28 cellular contexts compared by ENCODE assay signal in genomic region chr10:9670911-9671310, GRCh38.
"Had no signal": no experiment of that assay in that cellular context is flagged by ENCODE, and none has a peak within 500 bp of the region (broad histone marks: within the 10 kb centered on the region; RNA-seq: fewer than 3 reads in every experiment).

No MANE protein-coding gene starts in this region.

- H3K27ac ChIP-seq: body of pancreas, cardiac muscle cell, coronary artery, dorsolateral prefrontal cortex, gastroesophageal sphincter, left lung, lower lobe of right lung, sigmoid colon, thyroid gland, upper lobe of left lung, vagina had no signal

- H3K36me3 ChIP-seq: cardiac muscle cell, gastroesophageal sphincter, left lung, lower lobe of right lung, sigmoid colon, thyroid gland, upper lobe of left lung, vagina had no signal

- ATAC-seq: activated naive CD8-positive, alpha-beta T cell treated with anti-CD3 and anti-CD28 coated beads, Interleukin-2, amount 50 U/mL, for 24 hours; body of pancreas; gastroesophageal sphincter; left lung; lower lobe of right lung; natural killer cell; stimulated activated effector memory CD8-positive, alpha-beta T cell treated with anti-CD3 and anti-CD28 coated beads, Interleukin-12 subunit alpha, Interleukin-12 subunit beta, amount 100 ng/mL, for 72 hours; stimulated activated naive CD8-positive, alpha-beta T cell treated with anti-CD3 and anti-CD28 coated beads, Interleukin-15, amount 100 ng/mL, for 72 hours had no signal

- FAIRE-seq: small intestine had no signal

- DNase-seq: activated CD4-positive, alpha-beta memory T cell treated with anti-CD3 and anti-CD28 coated beads, Interleukin-2, amount 10 ng/mL, durations not matched to agents 7 days and 5 days; activated CD4-positive, alpha-beta T cell treated with anti-CD3 and anti-CD28 coated beads for 1 hour; activated CD4-positive, alpha-beta T cell treated with anti-CD3 and anti-CD28 coated beads, Interleukin-2, amount 10 ng/mL, durations not matched to agents 7 days and 5 days; activated naive CD8-positive, alpha-beta T cell treated with anti-CD3 and anti-CD28 coated beads, Interleukin-2, amount 50 U/mL, for 24 hours; activated T-cell treated with anti-CD3 and anti-CD28 coated beads, Interleukin-2, amount 50 U/mL, for 48 hours; anterior cingulate cortex; body of pancreas; dorsolateral prefrontal cortex; effector memory CD4-positive, alpha-beta T cell; hypothalamus; left lung; lower lobe of right lung; mesenchymal stem cell; natural killer cell; posterior cingulate gyrus; sigmoid colon; small intestine; stimulated activated CD4-positive, alpha-beta T cell treated with anti-CD3 and anti-CD28 coated beads, Interleukin-4, amount 100 ng/mL, for 24 hours; stimulated activated naive CD8-positive, alpha-beta T cell treated with anti-CD3 and anti-CD28 coated beads, Interleukin-15, amount 100 ng/mL, for 72 hours; substantia nigra; T-helper 2 cell; thyroid gland; upper lobe of left lung had no signal

- H3K4me3 ChIP-seq: body of pancreas, cardiac muscle cell, coronary artery, dorsolateral prefrontal cortex, gastroesophageal sphincter, left lung, lower lobe of right lung, sigmoid colon, thyroid gland, upper lobe of left lung, vagina had no signal

- H3K9me3 ChIP-seq: gastroesophageal sphincter, left lung, lower lobe of right lung, sigmoid colon, thyroid gland, upper lobe of left lung, vagina had no signal

- H3K27me3 ChIP-seq: body of pancreas, cardiac muscle cell, gastroesophageal sphincter, left lung, sigmoid colon, thyroid gland, upper lobe of left lung, vagina had no signal

- H3K4me1 ChIP-seq: body of pancreas, gastroesophageal sphincter, left lung, lower lobe of right lung, sigmoid colon, thyroid gland, upper lobe of left lung, vagina had no signal
